ENCODE assay signal across 14 cellular contexts in the genomic region with DNA sequence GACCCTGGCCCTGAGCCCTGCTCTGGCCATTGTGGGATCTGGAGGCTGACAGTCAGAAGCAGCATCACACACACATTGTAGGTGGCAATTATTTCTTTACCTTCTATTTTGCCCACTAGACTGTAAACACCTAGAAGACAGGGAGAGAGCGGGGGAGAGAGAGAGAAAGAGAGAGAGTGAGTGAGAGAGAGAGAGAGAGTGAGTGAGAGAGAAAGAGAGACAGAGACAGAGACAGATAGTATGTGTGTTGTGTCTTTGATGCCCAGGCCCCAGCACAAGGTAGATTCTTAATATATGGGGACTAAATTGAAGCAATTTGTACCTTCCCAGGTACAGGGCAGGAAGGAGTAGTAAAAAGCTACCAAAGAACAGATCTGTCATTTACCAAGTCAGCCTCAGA.
DNase-seq lines count a peak whose midpoint lies in the region; ATAC-seq and TF ChIP-seq lines count a peak whose summit lies in the region.
"Had no signal": no experiment of that assay in that cellular context is flagged by ENCODE, and none has a peak within 500 bp of the region (broad histone marks: within the 10 kb centered on the region; RNA-seq: fewer than 3 reads in every experiment).

No MANE protein-coding gene starts in this region.

- DNase-seq in WTC11 (ENCODE audit: low spot score) (no peak), mesenchymal stem cell (no peak), neural progenitor cell (ENCODE audit: low spot score) (no peak), anterior cingulate cortex (lab: John Stamatoyannopoulos, UW) (no peak), AG08395 (ENCODE audit: low spot score) (no peak), immature natural killer cell (no peak)
- no peak for DNase-seq in CD4-positive, alpha-beta memory T cell
- DNase-seq: DMS53, GF-D8, GOT3, HFFc6 had no signal

- peaks cover 4% of the 10 kb centered on the region; the same call in 1 of the 2 replicates for H3K27me3 Mint-ChIP-seq in WTC11 (ENCODE audit: low read depth)
- H3K27me3 Mint-ChIP-seq in neural progenitor cell (ENCODE audit: insufficient read depth, low read depth): peaks cover 3% of the 10 kb centered on the region
- H3K27me3 Mint-ChIP-seq in CD4-positive, alpha-beta memory T cell: peaks cover 21 to 27% of the 10 kb centered on the region in 2 donors
- H3K27me3 Mint-ChIP-seq in immature natural killer cell (ENCODE audit: low read depth in 3 of 3): peaks cover 0 to 10% (median 9%) of the 10 kb centered on the region in 3 donors

- H3K36me3 Mint-ChIP-seq in WTC11: no peaks in the 10 kb centered on the region
- H3K36me3 Mint-ChIP-seq in neural progenitor cell: peaks cover 12% of the 10 kb centered on the region
- no peaks in the 10 kb centered on the region for H3K36me3 Mint-ChIP-seq in CD4-positive, alpha-beta memory T cell
- H3K36me3 Mint-ChIP-seq in immature natural killer cell: no peaks in the 10 kb centered on the region

- H2BK120ac ChIP-seq in mesenchymal stem cell (ENCODE audit: low read depth, low read length): no peak overlapping the region

- no peak overlapping the region for H3K18ac ChIP-seq in mesenchymal stem cell (ENCODE audit: low read depth in 1 of 2, low read length in 2 of 2)

- WGBS in mesenchymal stem cell: 100% methylated on average over 1 of the region's 1 CpG

- H3K4me2 ChIP-seq in mesenchymal stem cell (ENCODE audit: low read length, poor library complexity, severe bottlenecking) (no peak overlapping the region), neural progenitor cell (no peak overlapping the region)
- H3K4me2 ChIP-seq: A549 had no signal

- no peak overlapping the region for H3K4ac ChIP-seq in mesenchymal stem cell (ENCODE audit: low read depth in 1 of 2, low read length in 2 of 2)

- H3K4me3 Mint-ChIP-seq in WTC11: no peak overlapping the region
- no peak overlapping the region for H3K4me3 Mint-ChIP-seq in neural progenitor cell
- no peak overlapping the region for H3K4me3 Mint-ChIP-seq in CD4-positive, alpha-beta memory T cell
- H3K4me3 Mint-ChIP-seq in immature natural killer cell: no peak overlapping the region
- H3K4me3 Mint-ChIP-seq: HFFc6 had no signal

- H3K14ac ChIP-seq in mesenchymal stem cell (ENCODE audit: low read length in 2 of 2): no peak overlapping the region

- POLR2A ChIA-PET in WTC11 (lab: Charles Lee): no interaction called here
- POLR2A ChIA-PET in CD4-positive, alpha-beta memory T cell (lab: Charles Lee; ENCODE audit: partially characterized antibody): no interaction called here

- H2BK12ac ChIP-seq in mesenchymal stem cell (ENCODE audit: low read length in 2 of 2): peak overlapping the region in 1 of 2 experiments; percentile 73

- H2BK5ac ChIP-seq in mesenchymal stem cell (ENCODE audit: low read depth, low read length, poor library complexity, severe bottlenecking): no peak overlapping the region

- no peak overlapping the region for H3K23ac ChIP-seq in mesenchymal stem cell (ENCODE audit: low read length in 2 of 2)

- peaks cover 32% of the 10 kb centered on the region for H3K79me1 ChIP-seq in mesenchymal stem cell (replicated peaks; ENCODE audit: low read length, poor library complexity, severe bottlenecking)

- H4K20me1 ChIP-seq in neural progenitor cell (ENCODE audit: low read depth): no peaks in the 10 kb centered on the region

- no peak overlapping the region for H3K9ac ChIP-seq in mesenchymal stem cell (ENCODE audit: low read length)
- H3K9ac ChIP-seq in neural progenitor cell: no peak overlapping the region

- CTCF ChIA-PET in WTC11 (lab: Charles Lee): interaction anchor here (0.6 to 6.3 kb wide), 5 partner anchors 14 to 204 kb away, joined by 3 to 37 read pairs (median 4); no protein-coding TSS in a partner anchor
- CTCF ChIA-PET in CD4-positive, alpha-beta memory T cell (lab: Charles Lee; ENCODE audit: partially characterized antibody): no interaction called here

- no peak overlapping the region for H2BK15ac ChIP-seq in mesenchymal stem cell (ENCODE audit: low read depth, poor library complexity, severe bottlenecking)

- H3K27ac Mint-ChIP-seq in WTC11 (peak overlapping the region; percentile 16; the same call in 1 of the 2 replicates), neural progenitor cell (peak overlapping the region; percentile 55), immature natural killer cell (no peak overlapping the region)
- no peak overlapping the region for H3K27ac Mint-ChIP-seq in CD4-positive, alpha-beta memory T cell
- H3K27ac Mint-ChIP-seq: HFFc6 had no signal

- H3K27ac ChIP-seq in mesenchymal stem cell (ENCODE audit: low read length, poor library complexity, severe bottlenecking) (no peak overlapping the region), neural progenitor cell (no peak overlapping the region)
- H3K27ac ChIP-seq in CD4-positive, alpha-beta memory T cell (ENCODE audit: low read depth, low read length): no peak overlapping the region
- H3K27ac ChIP-seq: A549, HL-60 had no signal

- H4K8ac ChIP-seq in mesenchymal stem cell (ENCODE audit: low read length): peak overlapping the region; percentile 67

- H3K9me3 Mint-ChIP-seq in WTC11 (no peaks in the 10 kb centered on the region), neural progenitor cell (no peaks in the 10 kb centered on the region), immature natural killer cell (peaks cover 0 to 1% (median 0%) of the 10 kb centered on the region in 6 donors)
- peaks cover 0 to 1% (median 0%) of the 10 kb centered on the region in 8 donors for H3K9me3 Mint-ChIP-seq in CD4-positive, alpha-beta memory T cell
- H3K9me3 Mint-ChIP-seq: HFFc6 had no signal

- H3K36me3 ChIP-seq in mesenchymal stem cell (ENCODE audit: control insufficient read depth in 1 of 2, insufficient read depth in 2 of 2, low read depth in 1 of 2, low read length in 2 of 2) (peaks cover 0 to 47% of the 10 kb centered on the region in 2 experiments), neural progenitor cell (no peaks in the 10 kb centered on the region)
- H3K36me3 ChIP-seq in CD4-positive, alpha-beta memory T cell (ENCODE audit: insufficient read depth, low read length): no peaks in the 10 kb centered on the region
- H3K36me3 ChIP-seq: HAP-1 had no signal

- H3K27me3 ChIP-seq in mesenchymal stem cell (ENCODE audit: control insufficient read depth in 1 of 2, insufficient read depth in 1 of 2, low read length in 2 of 2) (peaks cover 0 to 65% of the 10 kb centered on the region in 2 experiments), neural progenitor cell (no peaks in the 10 kb centered on the region)
- no peaks in the 10 kb centered on the region for H3K27me3 ChIP-seq in CD4-positive, alpha-beta memory T cell (ENCODE audit: insufficient read depth, low read length)

- H3K9me3 ChIP-seq in mesenchymal stem cell (ENCODE audit: control insufficient read depth, low read length) (no peaks in the 10 kb centered on the region), neural progenitor cell (ENCODE audit: low read depth) (no peaks in the 10 kb centered on the region)
- no peaks in the 10 kb centered on the region for H3K9me3 ChIP-seq in CD4-positive, alpha-beta memory T cell (ENCODE audit: control insufficient read depth in 1 of 2, low read length in 2 of 2)
- H3K9me3 ChIP-seq: A549, HAP-1 had no signal

- H4K91ac ChIP-seq in mesenchymal stem cell (ENCODE audit: low read length): peak overlapping the region; percentile 34

- H3K4me1 Mint-ChIP-seq in WTC11: peaks cover 25% of the 10 kb centered on the region
- H3K4me1 Mint-ChIP-seq in neural progenitor cell: peaks cover 59% of the 10 kb centered on the region
- H3K4me1 Mint-ChIP-seq in CD4-positive, alpha-beta memory T cell: peaks cover 0 to 2% (median under 1%) of the 10 kb centered on the region in 4 donors
- H3K4me1 Mint-ChIP-seq in immature natural killer cell: no peaks in the 10 kb centered on the region

- H3K4me1 ChIP-seq in mesenchymal stem cell (ENCODE audit: control insufficient read depth, insufficient read depth, low read depth, low read length) (peaks cover 7% of the 10 kb centered on the region), neural progenitor cell (peaks cover 27% of the 10 kb centered on the region)
- H3K4me1 ChIP-seq in CD4-positive, alpha-beta memory T cell (ENCODE audit: insufficient read depth, low read length): no peaks in the 10 kb centered on the region
- H3K4me1 ChIP-seq: A549, HAP-1 had no signal

- ATAC-seq in WTC11: no peak
- ATAC-seq: A549 had no signal

- H3F3A ChIP-seq in neural progenitor cell (ENCODE audit: low read depth): no peaks in the 10 kb centered on the region

- intact Hi-C loops in CD4-positive, alpha-beta memory T cell (cut with micrococcal nuclease): no loop called here

- TF ChIP-seq CTCF in WTC11 (IDR thresholded peaks at IDR 0.05) (no peak), neural progenitor cell (IDR thresholded peaks at IDR 0.05) (no peak)

- H2AFZ ChIP-seq in mesenchymal stem cell (ENCODE audit: low read depth, low read length): no peak overlapping the region
- H2AFZ ChIP-seq in neural progenitor cell (replicated peaks): no peak overlapping the region

- H3K79me2 ChIP-seq in neural progenitor cell (ENCODE audit: low read depth): no peaks in the 10 kb centered on the region

- H3K4me3 ChIP-seq in mesenchymal stem cell (ENCODE audit: insufficient read depth in 1 of 2, low read depth in 1 of 2, low read length in 2 of 2) (no peak overlapping the region), neural progenitor cell (no peak overlapping the region)
- no peak overlapping the region for H3K4me3 ChIP-seq in CD4-positive, alpha-beta memory T cell (ENCODE audit: low read length in 2 of 2)
- H3K4me3 ChIP-seq: A549, HAP-1 had no signal

- H2AK5ac ChIP-seq in mesenchymal stem cell (ENCODE audit: low read length, severe bottlenecking): no peak overlapping the region

TF ChIP-seq in WTC11, 78 proteins besides CTCF, POLR2A, EP300 and RAD21 (continues in another document):
- TF ChIP-seq JAZF1 (CRISPR knock-in tag; IDR thresholded peaks at IDR 0.05) (no peak), NFATC4 (CRISPR knock-in tag; IDR thresholded peaks at IDR 0.05) (no peak), FOXJ3 (CRISPR knock-in tag; IDR thresholded peaks at IDR 0.05; ENCODE audit: borderline replicate concordance) (no peak), RORB (CRISPR knock-in tag; IDR thresholded peaks at IDR 0.05) (no peak)
- TF ChIP-seq, protein P1, sequence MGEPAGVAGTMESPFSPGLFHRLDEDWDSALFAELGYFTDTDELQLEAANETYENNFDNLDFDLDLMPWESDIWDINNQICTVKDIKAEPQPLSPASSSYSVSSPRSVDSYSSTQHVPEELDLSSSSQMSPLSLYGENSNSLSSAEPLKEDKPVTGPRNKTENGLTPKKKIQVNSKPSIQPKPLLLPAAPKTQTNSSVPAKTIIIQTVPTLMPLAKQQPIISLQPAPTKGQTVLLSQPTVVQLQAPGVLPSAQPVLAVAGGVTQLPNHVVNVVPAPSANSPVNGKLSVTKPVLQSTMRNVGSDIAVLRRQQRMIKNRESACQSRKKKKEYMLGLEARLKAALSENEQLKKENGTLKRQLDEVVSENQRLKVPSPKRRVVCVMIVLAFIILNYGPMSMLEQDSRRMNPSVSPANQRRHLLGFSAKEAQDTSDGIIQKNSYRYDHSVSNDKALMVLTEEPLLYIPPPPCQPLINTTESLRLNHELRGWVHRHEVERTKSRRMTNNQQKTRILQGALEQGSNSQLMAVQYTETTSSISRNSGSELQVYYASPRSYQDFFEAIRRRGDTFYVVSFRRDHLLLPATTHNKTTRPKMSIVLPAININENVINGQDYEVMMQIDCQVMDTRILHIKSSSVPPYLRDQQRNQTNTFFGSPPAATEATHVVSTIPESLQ (CRISPR knock-in tag; IDR thresholded peaks at IDR 0.05): no peak

Comparison
In these comparisons a context has a peak if more than half of its experiments do, and no peak if none do; other contexts are left out.
1. H3K27ac Mint-ChIP-seq: peak in WTC11 (single experiment) and neural progenitor cell (single experiment); none in CD4-positive, alpha-beta memory T cell (0 of 7) and immature natural killer cell (0 of 6).